ENCODE assay signal across 8 cellular contexts in the genomic region with DNA sequence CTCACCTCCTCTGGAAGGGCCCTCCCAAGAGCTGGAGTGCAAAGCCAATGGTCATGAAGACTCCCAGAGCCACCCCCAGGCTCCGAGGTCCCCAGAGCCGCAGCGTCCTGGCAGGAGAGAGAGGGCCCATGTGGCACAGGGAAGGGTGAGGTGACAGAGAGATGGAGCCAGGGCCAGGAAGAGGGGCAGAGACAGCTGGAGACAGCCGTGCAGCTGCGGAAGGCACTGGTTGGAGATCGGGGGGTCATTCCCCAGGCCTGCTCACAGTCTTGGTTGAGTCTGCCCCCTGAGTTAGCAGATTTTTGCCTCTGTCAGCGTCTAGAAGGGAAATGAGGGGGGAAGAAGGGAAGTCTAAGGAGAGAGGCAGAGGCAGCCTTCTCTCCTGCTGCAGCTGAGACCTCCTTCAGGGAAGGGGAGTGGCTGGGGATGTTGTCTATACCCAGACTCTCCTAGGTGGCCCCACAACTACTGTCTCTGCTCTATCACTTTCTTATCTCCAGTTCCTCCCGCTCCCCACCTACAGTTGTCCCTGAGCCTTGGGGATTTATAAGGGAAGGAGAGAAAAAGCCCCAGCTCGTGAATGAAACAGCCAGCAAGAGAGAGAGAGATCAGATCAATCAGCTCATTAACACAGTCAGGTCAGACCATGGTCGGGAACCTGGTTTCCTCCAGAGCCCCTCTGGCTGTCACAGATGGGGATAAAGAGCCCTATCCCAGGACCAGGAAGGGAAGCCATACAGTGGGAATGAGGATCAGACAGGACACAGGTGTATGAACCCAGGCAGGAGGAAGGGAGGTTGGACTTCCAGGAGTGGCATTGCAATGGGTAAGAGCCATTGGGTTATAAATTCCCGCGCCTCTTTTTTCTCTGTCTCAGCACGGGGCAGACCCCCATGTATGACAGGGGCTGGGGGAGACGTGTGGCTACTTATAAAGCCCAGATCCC. TPM values are rescaled to one million over a fixed set of nuclear protein-coding genes. Genes with fewer than 3 reads are reported as not detected.
DNase-seq lines count a peak whose midpoint lies in the region; ATAC-seq and TF ChIP-seq lines count a peak whose summit lies in the region.

No MANE protein-coding gene starts in this region.

- intact Hi-C loops in left lung (cut with DNase I): no loop called here

- peaks cover 0 to 43% of the 10 kb centered on the region in 2 donors for H3K4me1 ChIP-seq in left lung

- POLR2A ChIA-PET in activated CD4-positive, alpha-beta T cell treated with anti-CD3 and anti-CD28 coated beads, Interleukin-2, amount 10 ng/mL, durations not matched to agents 7 days and 5 days (lab: Charles Lee): interaction anchor here (1.0 kb wide), 2 partner anchors 10 to 18 kb away, joined by 3 read pairs; partner anchors contain the start of gene LAMTOR4
- POLR2A ChIA-PET in activated naive CD8-positive, alpha-beta T cell treated with anti-CD3 and anti-CD28 coated beads, Interleukin-2, amount 10 ng/mL, durations not matched to agents 7 days and 5 days (lab: Charles Lee): interaction anchor here (0.6 to 3.2 kb wide), 15 partner anchors 7 to 262 kb away, joined by 3 to 22 read pairs (median 4); partner anchors contain the start of genes AP4M1, GPC2, LAMTOR4 and MEPCE

- peaks cover 11% of the 10 kb centered on the region for H3K36me3 Mint-ChIP-seq in activated CD4-positive, alpha-beta T cell treated with anti-CD3 and anti-CD28 coated beads, Interleukin-2, amount 10 ng/mL, durations not matched to agents 7 days and 5 days (ENCODE audit: low read depth)
- H3K36me3 Mint-ChIP-seq in activated naive CD8-positive, alpha-beta T cell treated with anti-CD3 and anti-CD28 coated beads, Interleukin-2, amount 10 ng/mL, durations not matched to agents 7 days and 5 days: peaks cover 7% of the 10 kb centered on the region

- CTCF ChIA-PET in activated CD4-positive, alpha-beta T cell treated with anti-CD3 and anti-CD28 coated beads, Interleukin-2, amount 10 ng/mL, durations not matched to agents 7 days and 5 days (lab: Charles Lee): interaction anchor here (0.9 to 2.4 kb wide), 8 partner anchors 10 to 54 kb away, joined by 3 to 9 read pairs (median 4); partner anchors contain the start of genes GPC2 and STAG3

- H3K27ac ChIP-seq in left lung: no peak overlapping the region
- H3K27ac ChIP-seq in temporal lobe (ENCODE audit: low read depth, low read length): peak overlapping the region; percentile 13

- peak overlapping the region; percentile 94 for H3K27ac Mint-ChIP-seq in activated CD4-positive, alpha-beta T cell treated with anti-CD3 and anti-CD28 coated beads, Interleukin-2, amount 10 ng/mL, durations not matched to agents 7 days and 5 days
- H3K27ac Mint-ChIP-seq in activated naive CD8-positive, alpha-beta T cell treated with anti-CD3 and anti-CD28 coated beads, Interleukin-2, amount 10 ng/mL, durations not matched to agents 7 days and 5 days: peak overlapping the region; percentile 76

- H3K27me3 Mint-ChIP-seq in activated CD4-positive, alpha-beta T cell treated with anti-CD3 and anti-CD28 coated beads, Interleukin-2, amount 10 ng/mL, durations not matched to agents 7 days and 5 days: peaks cover 9% of the 10 kb centered on the region
- H3K27me3 Mint-ChIP-seq in activated naive CD8-positive, alpha-beta T cell treated with anti-CD3 and anti-CD28 coated beads, Interleukin-2, amount 10 ng/mL, durations not matched to agents 7 days and 5 days: peaks cover 5% of the 10 kb centered on the region

- H3K4me3 ChIP-seq in left lung: peak overlapping the region in 1 of 2 donors; percentile 48

- no peaks in the 10 kb centered on the region for H3K9me3 Mint-ChIP-seq in activated CD4-positive, alpha-beta T cell treated with anti-CD3 and anti-CD28 coated beads, Interleukin-2, amount 10 ng/mL, durations not matched to agents 7 days and 5 days
- no peaks in the 10 kb centered on the region for H3K9me3 Mint-ChIP-seq in activated naive CD8-positive, alpha-beta T cell treated with anti-CD3 and anti-CD28 coated beads, Interleukin-2, amount 10 ng/mL, durations not matched to agents 7 days and 5 days

- peak overlapping the region; percentile 78 for H3K4me3 Mint-ChIP-seq in activated CD4-positive, alpha-beta T cell treated with anti-CD3 and anti-CD28 coated beads, Interleukin-2, amount 10 ng/mL, durations not matched to agents 7 days and 5 days
- H3K4me3 Mint-ChIP-seq in activated naive CD8-positive, alpha-beta T cell treated with anti-CD3 and anti-CD28 coated beads, Interleukin-2, amount 10 ng/mL, durations not matched to agents 7 days and 5 days: peak overlapping the region; percentile 79

- peaks cover 85% of the 10 kb centered on the region for H3K4me1 Mint-ChIP-seq in activated CD4-positive, alpha-beta T cell treated with anti-CD3 and anti-CD28 coated beads, Interleukin-2, amount 10 ng/mL, durations not matched to agents 7 days and 5 days
- H3K4me1 Mint-ChIP-seq in activated naive CD8-positive, alpha-beta T cell treated with anti-CD3 and anti-CD28 coated beads, Interleukin-2, amount 10 ng/mL, durations not matched to agents 7 days and 5 days: peaks cover 72% of the 10 kb centered on the region

- no peaks in the 10 kb centered on the region for H3K9me3 ChIP-seq in left lung

- H3K36me3 ChIP-seq in left lung: no peaks in the 10 kb centered on the region

- no peak for DNase-seq in activated CD4-positive, alpha-beta T cell treated with anti-CD3 and anti-CD28 coated beads, Interleukin-2, amount 10 ng/mL, durations not matched to agents 7 days and 5 days
- no peak for DNase-seq in activated CD4-positive, alpha-beta T cell treated with anti-CD3 and anti-CD28 coated beads for 48 hours
- DNase-seq in activated naive CD8-positive, alpha-beta T cell treated with anti-CD3 and anti-CD28 coated beads, Interleukin-2, amount 10 ng/mL, durations not matched to agents 7 days and 5 days: no peak
- no peak for DNase-seq in left lung
- no peak for DNase-seq in RKO (ENCODE audit: low spot score)
- DNase-seq in inferior parietal cortex (ENCODE audit: extremely low spot score): no peak
- no peak for DNase-seq in COR-L47 (lab: John Stamatoyannopoulos, UW)

- ATAC-seq in activated naive CD8-positive, alpha-beta T cell treated with anti-CD3 and anti-CD28 coated beads, Interleukin-2, amount 10 ng/mL, durations not matched to agents 7 days and 5 days (ENCODE audit: low read depth): no peak
- peak; percentile 8 for ATAC-seq in left lung

- no peak for TF ChIP-seq CTCF in left lung (IDR thresholded peaks at IDR 0.05)

- H3K27me3 ChIP-seq in left lung: peaks cover 10 to 64% of the 10 kb centered on the region in 2 donors

RNA-seq across cellular contexts. Expression of gene GAL3ST4, which starts 1.2 kb away (rescaled TPM):
- total RNA-seq in activated CD4-positive, alpha-beta T cell treated with anti-CD3 and anti-CD28 coated beads, Interleukin-2, amount 10 ng/mL, durations not matched to agents 7 days and 5 days: 10 to 100 TPM; 14.2 to 15.6 TPM
- total RNA-seq in activated naive CD8-positive, alpha-beta T cell treated with anti-CD3 and anti-CD28 coated beads, Interleukin-2, amount 10 ng/mL, durations not matched to agents 7 days and 5 days: 1 to 10 TPM; 6.7 to 6.9 TPM
- total RNA-seq in left lung: 10 to 100 TPM; 17.1 to 18.9 TPM
- total RNA-seq in temporal lobe: 3.9 TPM

RNA-seq across cellular contexts. Expression of gene TRAPPC14, which starts 8.7 kb away (rescaled TPM):
- total RNA-seq in activated CD4-positive, alpha-beta T cell treated with anti-CD3 and anti-CD28 coated beads, Interleukin-2, amount 10 ng/mL, durations not matched to agents 7 days and 5 days: 10 to 100 TPM; 54.0 to 54.6 TPM
- total RNA-seq in activated naive CD8-positive, alpha-beta T cell treated with anti-CD3 and anti-CD28 coated beads, Interleukin-2, amount 10 ng/mL, durations not matched to agents 7 days and 5 days: 10 to 100 TPM; 52.0 to 58.4 TPM
- total RNA-seq in left lung (10 to 100 TPM; 23.3 to 30.1 TPM), temporal lobe (9.6 TPM)

RNA-seq across cellular contexts. Expression of gene GPC2, which starts 9.9 kb away (rescaled TPM):
- 10 to 100 TPM; 13.9 to 20.9 TPM for total RNA-seq in activated CD4-positive, alpha-beta T cell treated with anti-CD3 and anti-CD28 coated beads, Interleukin-2, amount 10 ng/mL, durations not matched to agents 7 days and 5 days
- 10 to 100 TPM; 12.6 to 13.0 TPM for total RNA-seq in activated naive CD8-positive, alpha-beta T cell treated with anti-CD3 and anti-CD28 coated beads, Interleukin-2, amount 10 ng/mL, durations not matched to agents 7 days and 5 days
- total RNA-seq in left lung (1 to 10 TPM; 2.5 to 3.5 TPM), temporal lobe (44.3 TPM)

RNA-seq across cellular contexts. Expression of gene STAG3, which starts 10.5 kb away (rescaled TPM):
- total RNA-seq in activated CD4-positive, alpha-beta T cell treated with anti-CD3 and anti-CD28 coated beads, Interleukin-2, amount 10 ng/mL, durations not matched to agents 7 days and 5 days: 10 to 100 TPM; 24.2 to 24.7 TPM
- 10 to 100 TPM; 31.1 to 38.8 TPM for total RNA-seq in activated naive CD8-positive, alpha-beta T cell treated with anti-CD3 and anti-CD28 coated beads, Interleukin-2, amount 10 ng/mL, durations not matched to agents 7 days and 5 days
- total RNA-seq in left lung (1 to 10 TPM in 1 of 2 donors, under 1 TPM in 1; 0.96 to 3.7 TPM), temporal lobe (0.74 TPM)

RNA-seq across cellular contexts. Expression of gene LAMTOR4, which starts 18.5 kb away (rescaled TPM):
- 100 to 1,000 TPM; 124 to 172 TPM for total RNA-seq in activated CD4-positive, alpha-beta T cell treated with anti-CD3 and anti-CD28 coated beads, Interleukin-2, amount 10 ng/mL, durations not matched to agents 7 days and 5 days
- 100 to 1,000 TPM; 170 to 175 TPM for total RNA-seq in activated naive CD8-positive, alpha-beta T cell treated with anti-CD3 and anti-CD28 coated beads, Interleukin-2, amount 10 ng/mL, durations not matched to agents 7 days and 5 days
- total RNA-seq in left lung (100 to 1,000 TPM; 103 to 120 TPM), temporal lobe (44.0 TPM)
